8 cellular contexts compared by ENCODE assay signal in genomic region chrX:24464836-24465523, GRCh38.
A peak's percentile ranks its signal among the peaks of the same experiment; 100 is the strongest.
DNase-seq lines count a peak whose midpoint lies in the region; ATAC-seq and TF ChIP-seq lines count a peak whose summit lies in the region.

PDK3 (plus strand) TSS chrX:24465286; CDS start chrX:24465456, 170 bp downstream.

- ATAC-seq in HG03378 (IDR thresholded peaks at IDR 0.05; ENCODE audit: unreplicated experiment) = peak; percentile 90

- peak; percentile 84 for TF ChIP-seq POLR2A in GM19099 (IDR thresholded peaks at IDR 0.05; ENCODE audit: extremely low read depth, insufficient read length, low read depth)

- peak; percentile 87 for DNase-seq in AG20443 (ENCODE audit: low spot score)
- DNase-seq in NCI-H446 treated with DMSO at 0.1 percent for 48 hours (lab: John Stamatoyannopoulos, UW) = peak; percentile 81
- DNase-seq in activated CD4-positive, CD25-positive, alpha-beta regulatory T cell treated with anti-CD3 and anti-CD28 coated beads, Interleukin-2, amount 50 U/mL, for 72 hours = peak; percentile 76
- DNase-seq in cerebellar nuclear complex (lab: John Stamatoyannopoulos, UW) = peak; percentile 12 to 47
- DNase-seq in kidney glomerular epithelial cell (lab: John Stamatoyannopoulos, UW) = peak; percentile 74
- DNase-seq in stimulated activated CD4-positive, alpha-beta T cell treated with anti-CD3 and anti-CD28 coated beads, Interleukin-15, amount 100 ng/mL, for 48 hours (ENCODE audit: low read depth in 2 of 2) = peak; percentile 65 to 76

Comparison
In these comparisons a context has a peak if more than half of its experiments do, and no peak if none do; other contexts are left out.
1. Peak in every context shown above with its lines: DNase-seq and ATAC-seq.
2. DNase-seq: peak in every context shown above with its lines; median percentile 87 in AG20443; 81 in NCI-H446 treated with DMSO at 0.1 percent for 48 hours; 76 in activated CD4-positive, CD25-positive, alpha-beta regulatory T cell treated with anti-CD3 and anti-CD28 coated beads, Interleukin-2, amount 50 U/mL, for 72 hours; 74 in kidney glomerular epithelial cell; 70 in stimulated activated CD4-positive, alpha-beta T cell treated with anti-CD3 and anti-CD28 coated beads, Interleukin-15, amount 100 ng/mL, for 48 hours; 30 in cerebellar nuclear complex.